Comparison of ENCODE assay signal across 8 cellular contexts in genomic region chr17:82449883-82450356, GRCh38. TPM values are rescaled to one million over a fixed set of nuclear protein-coding genes. Genes with fewer than 3 reads are reported as not detected.
DNase-seq lines count a peak whose midpoint lies in the region; ATAC-seq and TF ChIP-seq lines count a peak whose summit lies in the region.

No MANE protein-coding gene starts in this region.

- no peaks in the 10 kb centered on the region for H3K9me3 ChIP-seq in H9 (ENCODE audit: control insufficient read depth, low read depth, low read length)

- intact Hi-C loops in dendritic cell treated with granulocyte-macrophage colony-stimulating factor and Interleukin-4, amounts not matched to agents 40 ng/mL and 50 ng/mL, for 4 days (cut with micrococcal nuclease): loop anchor here (1.0 to 5.0 kb wide), 2 partner anchors 8 to 33 kb away; partner anchors contain the start of genes HEXD, NARF and OGFOD3

- H3K9ac ChIP-seq in H9 (ENCODE audit: extremely low read depth, insufficient read length, low read length): peak overlapping the region; percentile 61

- no peak overlapping the region for H2BK5ac ChIP-seq in H9 (ENCODE audit: insufficient read length, low read length)

- H3K4me1 ChIP-seq in H9 (ENCODE audit: insufficient read depth, low read length) (no peaks in the 10 kb centered on the region; the same call in 1 of the 2 replicates), urinary bladder (ENCODE audit: insufficient read depth) (no peaks in the 10 kb centered on the region)

- no CpG with 5 or more reads among the region's 18 CpGs for WGBS in H9 (ENCODE audit: extremely low coverage, insufficient read length, low lambda C conversion rate)
- WGBS in urinary bladder: 56% methylated on average over 18 of the region's 18 CpGs

- peaks cover 18 to 34% of the 10 kb centered on the region in 2 experiments for H3K9me3 Mint-ChIP-seq in H9
- H3K9me3 Mint-ChIP-seq in dendritic cell treated with granulocyte-macrophage colony-stimulating factor and Interleukin-4, amounts not matched to agents 40 ng/mL and 50 ng/mL, for 4 days: no peaks in the 10 kb centered on the region
- no peaks in the 10 kb centered on the region for H3K9me3 Mint-ChIP-seq in natural killer cell treated with Interleukin-12 subunit alpha and Interleukin-12 subunit beta and Interleukin-15 and Interleukin-18, amount 100 ng/mL, for 72 hours

- no peak overlapping the region for H4K91ac ChIP-seq in H9 (ENCODE audit: insufficient read length, low read depth, low read length)

- no peaks in the 10 kb centered on the region for H3K23me2 ChIP-seq in H9 (ENCODE audit: insufficient read length, low read depth, low read length, poor library complexity, severe bottlenecking)

- peak overlapping the region; percentile 62 for H3K4me2 ChIP-seq in H9 (ENCODE audit: insufficient read depth, insufficient read length, low read length)

- H3K27ac ChIP-seq in H9 (ENCODE audit: insufficient read length, low read depth, low read length) (no peak overlapping the region), urinary bladder (ENCODE audit: low read depth) (peak overlapping the region; percentile 16)

- peak overlapping the region; percentile 82 for H3K18ac ChIP-seq in H9 (ENCODE audit: insufficient read length, low read depth, low read length)

- H4K8ac ChIP-seq in H9 (replicated peaks; ENCODE audit: insufficient read length, low read depth, low read length): no peak overlapping the region

- no peak overlapping the region for H3T11ph ChIP-seq in H9 (ENCODE audit: low read length)

- peak overlapping the region; percentile 81 to 88 for H3K4me3 Mint-ChIP-seq in H9
- peak overlapping the region; percentile 95 for H3K4me3 Mint-ChIP-seq in dendritic cell treated with granulocyte-macrophage colony-stimulating factor and Interleukin-4, amounts not matched to agents 40 ng/mL and 50 ng/mL, for 4 days
- peak overlapping the region; percentile 99 for H3K4me3 Mint-ChIP-seq in natural killer cell treated with Interleukin-12 subunit alpha and Interleukin-12 subunit beta and Interleukin-15 and Interleukin-18, amount 100 ng/mL, for 72 hours

- no peak overlapping the region for H2BK120ac ChIP-seq in H9 (ENCODE audit: low read depth, low read length, poor library complexity, severe bottlenecking)

- H4K20me1 ChIP-seq in H9 (ENCODE audit: control insufficient read depth, insufficient read depth, insufficient read length): no peaks in the 10 kb centered on the region

- H3K27me3 ChIP-seq in H9 (ENCODE audit: insufficient read depth, low read length): no peaks in the 10 kb centered on the region

- H2BK15ac ChIP-seq in H9 (ENCODE audit: low read depth, low read length): no peak overlapping the region

- H3K14ac ChIP-seq in H9 (ENCODE audit: insufficient read depth, low read length): peak overlapping the region; percentile 5

- H3K36me3 Mint-ChIP-seq in H9 (ENCODE audit: insufficient read depth in 1 of 3, low read depth in 3 of 3): peaks cover 7 to 27% (median 25%) of the 10 kb centered on the region in 3 experiments; a peak in 6 of 7 replicates
- peaks cover 52% of the 10 kb centered on the region for H3K36me3 Mint-ChIP-seq in dendritic cell treated with granulocyte-macrophage colony-stimulating factor and Interleukin-4, amounts not matched to agents 40 ng/mL and 50 ng/mL, for 4 days (ENCODE audit: low read depth)
- no peaks in the 10 kb centered on the region for H3K36me3 Mint-ChIP-seq in natural killer cell treated with Interleukin-12 subunit alpha and Interleukin-12 subunit beta and Interleukin-15 and Interleukin-18, amount 100 ng/mL, for 72 hours

- TF ChIP-seq CTCF in H9 (conservative IDR thresholded peaks at IDR 0.05): no peak

- H2AK5ac ChIP-seq in H9 (ENCODE audit: insufficient read length, low read length): no peak overlapping the region

- H2BK20ac ChIP-seq in H9 (ENCODE audit: low read depth, low read length, poor library complexity, severe bottlenecking): no peak overlapping the region

- H3K27ac Mint-ChIP-seq in H9: 0 out of 7 replicates have a peak overlapping the region, but pooled peaks of 1 of the 3 experiments have one; percentile 5
- peak overlapping the region; percentile 94 for H3K27ac Mint-ChIP-seq in dendritic cell treated with granulocyte-macrophage colony-stimulating factor and Interleukin-4, amounts not matched to agents 40 ng/mL and 50 ng/mL, for 4 days
- H3K27ac Mint-ChIP-seq in natural killer cell treated with Interleukin-12 subunit alpha and Interleukin-12 subunit beta and Interleukin-15 and Interleukin-18, amount 100 ng/mL, for 72 hours: peak overlapping the region; percentile 100

- ATAC-seq in natural killer cell treated with Interleukin-12 subunit alpha and Interleukin-12 subunit beta and Interleukin-15 and Interleukin-18, amount 100 ng/mL, for 72 hours: peak; percentile 0 to 18
- ATAC-seq in HG03469 (IDR thresholded peaks at IDR 0.05; ENCODE audit: unreplicated experiment): no peak

- H3K56ac ChIP-seq in H9 (ENCODE audit: insufficient read length, low read depth, low read length): no peak overlapping the region

- no peak overlapping the region for H2AFZ ChIP-seq in H9 (ENCODE audit: low read length)

- H3K27me3 Mint-ChIP-seq in H9 (ENCODE audit: low read depth): peaks cover 16% of the 10 kb centered on the region
- H3K27me3 Mint-ChIP-seq in dendritic cell treated with granulocyte-macrophage colony-stimulating factor and Interleukin-4, amounts not matched to agents 40 ng/mL and 50 ng/mL, for 4 days: no peaks in the 10 kb centered on the region
- no peaks in the 10 kb centered on the region for H3K27me3 Mint-ChIP-seq in natural killer cell treated with Interleukin-12 subunit alpha and Interleukin-12 subunit beta and Interleukin-15 and Interleukin-18, amount 100 ng/mL, for 72 hours

- H3K79me2 ChIP-seq in H9 (ENCODE audit: insufficient read depth, low read length): no peaks in the 10 kb centered on the region

- H3K4me1 Mint-ChIP-seq in H9: peaks cover 5 to 17% of the 10 kb centered on the region in 2 experiments
- peaks cover 48% of the 10 kb centered on the region for H3K4me1 Mint-ChIP-seq in dendritic cell treated with granulocyte-macrophage colony-stimulating factor and Interleukin-4, amounts not matched to agents 40 ng/mL and 50 ng/mL, for 4 days (ENCODE audit: low read depth)
- peaks cover 31 to 46% of the 10 kb centered on the region in 2 donors for H3K4me1 Mint-ChIP-seq in natural killer cell treated with Interleukin-12 subunit alpha and Interleukin-12 subunit beta and Interleukin-15 and Interleukin-18, amount 100 ng/mL, for 72 hours (ENCODE audit: low read depth in 2 of 2)

- H3K36me3 ChIP-seq in urinary bladder (ENCODE audit: insufficient read depth): no peaks in the 10 kb centered on the region

- H4K5ac ChIP-seq in H9 (ENCODE audit: insufficient read length, low read depth, low read length): no peak overlapping the region

- H3K23ac ChIP-seq in H9 (ENCODE audit: insufficient read length, low read depth, low read length): no peak overlapping the region

- H3K4me3 ChIP-seq in urinary bladder (ENCODE audit: low read depth, low read length): peak overlapping the region; percentile 93

- DNase-seq in H9 (no peak), T-helper 9 cell (peak; percentile 12), NCI-H1092 treated with DMSO at 0.1 percent for 48 hours (lab: John Stamatoyannopoulos, UW) (no peak), HCEC 1CT (no peak)
- no peak for DNase-seq in natural killer cell treated with Interleukin-12 subunit alpha and Interleukin-12 subunit beta and Interleukin-15 and Interleukin-18, amount 100 ng/mL, for 72 hours (ENCODE audit: low spot score)

- H2BK12ac ChIP-seq in H9 (ENCODE audit: insufficient read length, low read depth, low read length): no peak overlapping the region

- H3K79me1 ChIP-seq in H9 (ENCODE audit: insufficient read depth, low read depth, low read length, poor library complexity, severe bottlenecking): no peaks in the 10 kb centered on the region

- no peak overlapping the region for H3K4ac ChIP-seq in H9 (ENCODE audit: low read depth, low read length)

RNA-seq across cellular contexts. Expression of gene CYBC1, which starts 0.6 kb away (rescaled TPM):
- total RNA-seq in H9 (2021) (80.4 and 81.7 TPM in 2 replicates), urinary bladder (27.2 TPM)
- 100 to 1,000 TPM; 300 to 380 TPM for total RNA-seq in natural killer cell treated with Interleukin-12 subunit alpha and Interleukin-12 subunit beta and Interleukin-15 and Interleukin-18, amount 100 ng/mL, for 72 hours
- 85.3 TPM for polyA plus RNA-seq in urinary bladder

RNA-seq across cellular contexts. Expression of gene NARF, which starts 8.6 kb away (rescaled TPM):
- total RNA-seq in H9 (2021) (124 and 129 TPM in 2 replicates), urinary bladder (32.4 TPM)
- 100 to 1,000 TPM; 217 to 295 TPM for total RNA-seq in natural killer cell treated with Interleukin-12 subunit alpha and Interleukin-12 subunit beta and Interleukin-15 and Interleukin-18, amount 100 ng/mL, for 72 hours
- 64.2 TPM for polyA plus RNA-seq in urinary bladder

RNA-seq across cellular contexts. Expression of gene OGFOD3, which starts 31.5 kb away (rescaled TPM):
- 25.4 and 27.8 TPM in 2 replicates for total RNA-seq in H9 (2021)
- total RNA-seq in natural killer cell treated with Interleukin-12 subunit alpha and Interleukin-12 subunit beta and Interleukin-15 and Interleukin-18, amount 100 ng/mL, for 72 hours: 10 to 100 TPM; 29.7 to 30.1 TPM
- total RNA-seq in urinary bladder: 10.0 TPM
- polyA plus RNA-seq in urinary bladder: 31.5 TPM

RNA-seq across cellular contexts. Expression of gene HEXD, which starts 31.8 kb away (rescaled TPM):
- total RNA-seq in H9 (2021): 23.2 and 24.1 TPM in 2 replicates
- 10 to 100 TPM; 19.5 to 40.1 TPM for total RNA-seq in natural killer cell treated with Interleukin-12 subunit alpha and Interleukin-12 subunit beta and Interleukin-15 and Interleukin-18, amount 100 ng/mL, for 72 hours
- 13.8 TPM for total RNA-seq in urinary bladder
- polyA plus RNA-seq in urinary bladder: 40.5 TPM
